ENCODE assay signal across 13 cellular contexts in the genomic region with DNA sequence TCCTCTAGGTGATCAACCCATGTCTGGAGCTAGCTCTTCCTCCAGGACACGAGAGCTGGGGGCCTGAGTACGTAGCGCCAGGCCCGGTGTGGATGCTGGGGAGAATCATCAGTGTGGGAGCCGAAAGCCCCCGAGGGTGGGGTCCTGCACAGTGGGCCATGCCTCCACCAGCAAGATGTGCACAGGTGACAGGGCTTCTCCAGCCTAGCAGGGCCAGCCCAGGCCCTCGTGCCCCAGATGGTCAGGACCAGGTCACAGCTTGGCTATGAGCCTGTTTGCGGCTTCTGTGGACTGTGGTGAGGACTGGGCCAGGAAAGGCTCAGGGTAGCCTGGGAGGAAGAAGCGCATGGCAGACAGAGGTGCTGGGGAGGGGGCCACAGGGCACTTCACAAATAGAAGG. TPM values are rescaled to one million over a fixed set of nuclear protein-coding genes. Genes with fewer than 3 reads are reported as not detected.
DNase-seq lines count a peak whose midpoint lies in the region; FAIRE-seq and TF ChIP-seq lines count a peak whose summit lies in the region.
"Had no signal": no experiment of that assay in that cellular context is flagged by ENCODE, and none has a peak within 500 bp of the region (broad histone marks: within the 10 kb centered on the region; RNA-seq: fewer than 3 reads in every experiment).

No MANE protein-coding gene starts in this region.

- H3K4me3 Mint-ChIP-seq in activated CD4-positive, alpha-beta memory T cell treated with anti-CD3 and anti-CD28 coated beads for 36 hours, result no peak overlapping the region
- no peak overlapping the region for H3K4me3 Mint-ChIP-seq in mesothelial cell of epicardium
- H3K4me3 Mint-ChIP-seq: brain, nephron had no signal

- peak overlapping the region; percentile 49 for H3K27ac Mint-ChIP-seq in activated CD4-positive, alpha-beta memory T cell treated with anti-CD3 and anti-CD28 coated beads for 36 hours
- H3K27ac Mint-ChIP-seq in mesothelial cell of epicardium, result no peak overlapping the region
- H3K27ac Mint-ChIP-seq: nephron had no signal

- peaks cover 32% of the 10 kb centered on the region for H3K36me3 Mint-ChIP-seq in activated CD4-positive, alpha-beta memory T cell treated with anti-CD3 and anti-CD28 coated beads for 36 hours
- peaks cover 16% of the 10 kb centered on the region for H3K36me3 Mint-ChIP-seq in mesothelial cell of epicardium

- BruUV-seq in endothelial cell of umbilical vein (replicated peaks; lab: Mats Ljungman, UMichigan), result TSS peak; percentile 73

- H2AFZ ChIP-seq in GM23248, result no peak overlapping the region
- no peak overlapping the region for H2AFZ ChIP-seq in endothelial cell of umbilical vein (ENCODE audit: low read depth, low read length)

- no peaks in the 10 kb centered on the region for H3K9me2 ChIP-seq in GM23248 (ENCODE audit: insufficient read depth)

- H4K20me1 ChIP-seq in GM23248 (ENCODE audit: insufficient read depth) (no peaks in the 10 kb centered on the region), endothelial cell of umbilical vein (replicated peaks; ENCODE audit: control insufficient read depth, extremely low read depth, insufficient read depth, low read length) (no peaks in the 10 kb centered on the region)

- 77 to 82% methylated on average over 9 of the region's 9 CpGs for WGBS in GM23248 (ENCODE audit: low coverage in 1 of 2, low lambda C conversion rate in 2 of 2, missing lambda C conversion rate in 2 of 2), 2 experiments
- WGBS in spleen, 5 donors, result 65 to 84% (median 73%) methylated on average over 9 of the region's 9 CpGs
- 75 to 100% methylated on average over 1 to 9 of the region's 9 CpGs for WGBS in transverse colon (ENCODE audit: low coverage in 1 of 2), 2 donors

- H3K4me1 ChIP-seq in GM23248 (ENCODE audit: insufficient read depth) (peaks cover 24% of the 10 kb centered on the region), endothelial cell of umbilical vein (ENCODE audit: control insufficient read depth, extremely low read depth, insufficient read depth, low read length) (peaks cover 33% of the 10 kb centered on the region), spleen (peaks cover 25 to 54% (median 37%) of the 10 kb centered on the region in 6 donors), transverse colon (peaks cover 8 to 21% (median 16%) of the 10 kb centered on the region in 4 donors)

- H3K4me2 ChIP-seq in GM23248 (ENCODE audit: unreplicated experiment) (no peak overlapping the region), endothelial cell of umbilical vein (ENCODE audit: insufficient read depth, low read length) (no peak overlapping the region)

- in situ Hi-C loops in GM23248 (cut with MboI) (no loop called here), transverse colon (cut with MboI; ENCODE audit: low pct_ligation_motif_present in 1 of 4, low pct_unique_long_range_greater_than_20kb in 1 of 4, low sequenced_read_pairs in 3 of 4) (no loop called here)

- TF ChIP-seq CTCF in endothelial cell of umbilical vein (IDR thresholded peaks at IDR 0.05; ENCODE audit: extremely low read depth in 1 of 2, insufficient read depth in 1 of 2, low read depth in 1 of 2, low read length in 2 of 2), result no peak
- TF ChIP-seq CTCF in spleen (IDR thresholded peaks at IDR 0.05 in 8 of 11, conservative IDR thresholded peaks at IDR 0.05 in 3 of 11), result no peak
- no peak for TF ChIP-seq CTCF in mesothelial cell of epicardium (IDR thresholded peaks at IDR 0.05; ENCODE audit: unreplicated experiment)
- no peak for TF ChIP-seq CTCF in transverse colon (IDR thresholded peaks at IDR 0.05)

- H3K36me3 ChIP-seq in GM23248 (ENCODE audit: low read depth), result peaks cover 10% of the 10 kb centered on the region; the same call in 1 of the 2 replicates
- H3K36me3 ChIP-seq in endothelial cell of umbilical vein (ENCODE audit: control insufficient read depth in 2 of 2, extremely low read depth in 1 of 2, insufficient read depth in 2 of 2, low read length in 2 of 2), result peaks cover 3 to 29% of the 10 kb centered on the region in 2 experiments
- H3K36me3 ChIP-seq in spleen, result peaks cover 0 to 94% (median 47%) of the 10 kb centered on the region in 6 donors
- peaks cover 0 to 9% (median 3%) of the 10 kb centered on the region in 4 donors for H3K36me3 ChIP-seq in transverse colon

- H3K27ac ChIP-seq in GM23248, result 0 out of 2 replicates have a peak overlapping the region, but pooled peaks have one; percentile 74
- peak overlapping the region; percentile 41 for H3K27ac ChIP-seq in endothelial cell of umbilical vein (ENCODE audit: insufficient read depth, low read depth, low read length)
- peak overlapping the region in 7 of 8 donors; percentile 66 to 86 (median 81) for H3K27ac ChIP-seq in spleen
- no peak overlapping the region for H3K27ac ChIP-seq in transverse colon

- dilution Hi-C loops in endothelial cell of umbilical vein (cut with MboI; ENCODE audit: extremely low pct_ligation_motif_present, low sequenced_read_pairs), result no loop called here

- H3K9me3 ChIP-seq in GM23248 (ENCODE audit: low read depth) (no peaks in the 10 kb centered on the region), endothelial cell of umbilical vein (replicated peaks; ENCODE audit: control insufficient read depth, insufficient read depth, low read length) (no peaks in the 10 kb centered on the region), spleen (no peaks in the 10 kb centered on the region), transverse colon (no peaks in the 10 kb centered on the region)

- DNase-seq in GM23248 (no peak), endothelial cell of umbilical vein (ENCODE audit: low read depth, low spot score) (no peak), spleen (no peak), mesothelial cell of epicardium (ENCODE audit: low spot score in 2 of 2, unreplicated experiment in 2 of 2) (no peak), transverse colon (no peak), inferior parietal cortex (ENCODE audit: extremely low spot score) (no peak)
- no peak for DNase-seq in activated CD4-positive, alpha-beta memory T cell treated with anti-CD3 and anti-CD28 coated beads for 36 hours
- DNase-seq: erythroblast; KG1; NCI-H2107; stimulated activated CD8-positive, alpha-beta memory T cell treated with anti-CD3 and anti-CD28 coated beads, Interleukin-4, amount 100 ng/mL, for 48 hours had no signal

- no peak for TF ChIP-seq POLR2A in endothelial cell of umbilical vein (IDR thresholded peaks at IDR 0.05; ENCODE audit: low read depth, low read length)
- TF ChIP-seq POLR2A in spleen (IDR thresholded peaks at IDR 0.05), result no peak
- no peak for TF ChIP-seq POLR2A in transverse colon (IDR thresholded peaks at IDR 0.05)

- no peaks in the 10 kb centered on the region for H3K9me3 Mint-ChIP-seq in activated CD4-positive, alpha-beta memory T cell treated with anti-CD3 and anti-CD28 coated beads for 36 hours
- H3K9me3 Mint-ChIP-seq in mesothelial cell of epicardium, result no peaks in the 10 kb centered on the region
- H3K9me3 Mint-ChIP-seq: nephron had no signal

- no peak overlapping the region for H3K4me3 ChIP-seq in GM23248
- H3K4me3 ChIP-seq in endothelial cell of umbilical vein (replicated peaks in 1 of 3; ENCODE audit: insufficient read depth in 1 of 3, low read depth in 1 of 3, low read length in 3 of 3), result no peak overlapping the region
- no peak overlapping the region for H3K4me3 ChIP-seq in spleen
- H3K4me3 ChIP-seq in transverse colon, result no peak overlapping the region

- H3K9me1 ChIP-seq in endothelial cell of umbilical vein (replicated peaks; ENCODE audit: control insufficient read depth, extremely low read depth, insufficient read depth, low read length), result no peaks in the 10 kb centered on the region

- FAIRE-seq in endothelial cell of umbilical vein (lab: Jason Lieb, UNC), result no peak

- H3K4me1 Mint-ChIP-seq in activated CD4-positive, alpha-beta memory T cell treated with anti-CD3 and anti-CD28 coated beads for 36 hours (ENCODE audit: low read depth), result peaks cover 23% of the 10 kb centered on the region
- no peaks in the 10 kb centered on the region for H3K4me1 Mint-ChIP-seq in mesothelial cell of epicardium

- intact Hi-C loops in activated CD4-positive, alpha-beta memory T cell treated with anti-CD3 and anti-CD28 coated beads for 36 hours (cut with micrococcal nuclease), result loop anchor here (2.0 kb wide), 1 partner anchor 21 kb away; no protein-coding TSS in a partner anchor
- intact Hi-C loops in endothelial cell of umbilical vein (cut with micrococcal nuclease) (no loop called here), spleen (cut with DNase I; ENCODE audit: low total_unique reads) (no loop called here), transverse colon (cut with DNase I; ENCODE audit: low total_unique reads) (no loop called here)

- POLR2A ChIA-PET in activated CD4-positive, alpha-beta memory T cell treated with anti-CD3 and anti-CD28 coated beads for 36 hours (lab: Charles Lee), result interaction anchor here (1.1 to 1.3 kb wide), 2 partner anchors 9 to 21 kb away, joined by 3 read pairs; no protein-coding TSS in a partner anchor
- POLR2A ChIA-PET in endothelial cell of umbilical vein (lab: Charles Lee), result interaction anchor here (1.9 kb wide), 1 partner anchor 8 kb away, joined by 5 read pairs; no protein-coding TSS in a partner anchor

- TF ChIP-seq EP300 in transverse colon (IDR thresholded peaks at IDR 0.05; ENCODE audit: low read depth), result no peak

- H3F3A ChIP-seq in GM23248 (ENCODE audit: insufficient read depth), result peaks cover 25% of the 10 kb centered on the region

- H3K9ac ChIP-seq in GM23248 (peak overlapping the region; percentile 44), endothelial cell of umbilical vein (replicated peaks; ENCODE audit: extremely low read depth, insufficient read depth, low read length) (no peak overlapping the region)

- CTCF ChIA-PET in activated CD4-positive, alpha-beta memory T cell treated with anti-CD3 and anti-CD28 coated beads for 36 hours (lab: Charles Lee), result interaction anchor here (5.2 to 5.6 kb wide), 2 partner anchors 10 to 19 kb away, joined by 37 to 47 read pairs; no protein-coding TSS in a partner anchor
- CTCF ChIA-PET in endothelial cell of umbilical vein (lab: Charles Lee), result interaction anchor here (1.2 to 17.6 kb wide), 4 partner anchors 11 to 32 kb away, joined by 3 to 790 read pairs (median 32); partner anchors contain the start of genes MPG, POLR3K, RHBDF1 and SNRNP25

- H3K27me3 ChIP-seq in GM23248 (replicated peaks; ENCODE audit: insufficient read depth), result no peaks in the 10 kb centered on the region
- no peaks in the 10 kb centered on the region for H3K27me3 ChIP-seq in endothelial cell of umbilical vein (ENCODE audit: control insufficient read depth in 2 of 2, insufficient read depth in 2 of 2, low read length in 2 of 2)
- no peaks in the 10 kb centered on the region for H3K27me3 ChIP-seq in spleen (replicated peaks in 1 of 7)
- H3K27me3 ChIP-seq in transverse colon, result no peaks in the 10 kb centered on the region

- H3K27me3 Mint-ChIP-seq in activated CD4-positive, alpha-beta memory T cell treated with anti-CD3 and anti-CD28 coated beads for 36 hours, result no peaks in the 10 kb centered on the region
- no peaks in the 10 kb centered on the region for H3K27me3 Mint-ChIP-seq in mesothelial cell of epicardium (ENCODE audit: low read depth)
- H3K27me3 Mint-ChIP-seq: brain had no signal

- H3K79me2 ChIP-seq in GM23248 (ENCODE audit: insufficient read depth) (peaks cover 20% of the 10 kb centered on the region), endothelial cell of umbilical vein (ENCODE audit: control insufficient read depth, insufficient read depth, low read length) (no peaks in the 10 kb centered on the region)

RNA-seq across cellular contexts. Expression of gene MPG, which starts 7.8 kb away (rescaled TPM):
- total RNA-seq in GM23248 (2014; rRNA removed; shearing (Covaris generic)), result 127 and 222 TPM in 2 replicates
- polyA plus RNA-seq in GM23248 (2016; fragmentation: Nextera tagmentation; extraction: Ambion mirVana) (132 and 134 TPM in 2 replicates), endothelial cell of umbilical vein (140 and 178 TPM in 2 replicates), spleen (100 to 1,000 TPM; 115 to 122 (median 121) TPM)
- total RNA-seq in activated CD4-positive, alpha-beta memory T cell treated with anti-CD3 and anti-CD28 coated beads for 36 hours, result 10 to 100 TPM; 53.1 to 58.7 TPM
- total RNA-seq in endothelial cell of umbilical vein (68.1 and 70.5 TPM in 2 replicates), spleen (10 to 100 TPM; 34.8 to 82.4 (median 50.0) TPM), mesothelial cell of epicardium (43.4 to 44.7 TPM (median 44.2 TPM) in 3 replicates), transverse colon (10 to 100 TPM; 22.3 to 63.2 (median 51.2) TPM)
- 54.6 and 92.5 TPM in 2 replicates for polyA plus RNA-seq in endothelial cell of umbilical vein (2011; cell fraction: cytosol; rRNA removed)
- 26.0 and 26.1 TPM in 2 replicates for polyA plus RNA-seq in endothelial cell of umbilical vein (2011; cell fraction: nucleus; rRNA removed)
- polyA plus RNA-seq in endothelial cell of umbilical vein (2012), result 48.5 and 63.0 TPM in 2 replicates
- 16.4 and 18.6 TPM in 2 replicates for polyA minus RNA-seq in endothelial cell of umbilical vein
- 38.9 TPM for polyA minus RNA-seq in endothelial cell of umbilical vein (2011; cell fraction: cytosol; rRNA and poly(A)+ RNA removed)
- 4.2 and 14.6 TPM in 2 replicates for polyA minus RNA-seq in endothelial cell of umbilical vein (2011; cell fraction: nucleus; rRNA and poly(A)+ RNA removed)

RNA-seq across cellular contexts. Expression of gene RHBDF1, which starts 13.4 kb away (rescaled TPM):
- 54.6 and 61.7 TPM in 2 replicates for total RNA-seq in GM23248 (2014; rRNA removed; shearing (Covaris generic))
- 62.2 and 62.6 TPM in 2 replicates for polyA plus RNA-seq in GM23248 (2016; fragmentation: Nextera tagmentation; extraction: Ambion mirVana)
- total RNA-seq in activated CD4-positive, alpha-beta memory T cell treated with anti-CD3 and anti-CD28 coated beads for 36 hours, result under 1 TPM in 1 of 2 experiments, not detected in 1; 0.43 TPM
- 55.1 and 57.0 TPM in 2 replicates for total RNA-seq in endothelial cell of umbilical vein
- polyA plus RNA-seq in endothelial cell of umbilical vein, result 113 and 137 TPM in 2 replicates
- polyA plus RNA-seq in endothelial cell of umbilical vein (2011; cell fraction: cytosol; rRNA removed), result 36.3 and 43.7 TPM in 2 replicates
- 340 and 426 TPM in 2 replicates for polyA plus RNA-seq in endothelial cell of umbilical vein (2011; cell fraction: nucleus; rRNA removed)
- polyA plus RNA-seq in endothelial cell of umbilical vein (2012), result 43.3 and 52.5 TPM in 2 replicates
- polyA minus RNA-seq in endothelial cell of umbilical vein, result 67.9 and 77.9 TPM in 2 replicates
- 5.2 TPM for polyA minus RNA-seq in endothelial cell of umbilical vein (2011; cell fraction: cytosol; rRNA and poly(A)+ RNA removed)
- polyA minus RNA-seq in endothelial cell of umbilical vein (2011; cell fraction: nucleus; rRNA and poly(A)+ RNA removed), result 70.9 and 84.9 TPM in 2 replicates
- total RNA-seq in spleen, result 10 to 100 TPM in 4 of 7 donors, 1 to 10 TPM in 3; 6.5 to 23.0 (median 14.9) TPM
- polyA plus RNA-seq in spleen, result 10 to 100 TPM in 1 of 3 donors, 1 to 10 TPM in 2; 7.0 to 11.4 (median 9.2) TPM
- total RNA-seq in mesothelial cell of epicardium, result 73.5 to 81.2 TPM (median 73.5 TPM) in 3 replicates
- 100 to 1,000 TPM in 1 of 4 donors, 10 to 100 TPM in 3; 11.9 to 179 (median 33.8) TPM for total RNA-seq in transverse colon

RNA-seq across cellular contexts. Expression of gene SNRNP25, which starts 32.2 kb away (rescaled TPM):
- total RNA-seq in GM23248 (2014; rRNA removed; shearing (Covaris generic)), result 12.1 and 17.6 TPM in 2 replicates
- polyA plus RNA-seq in GM23248 (2016; fragmentation: Nextera tagmentation; extraction: Ambion mirVana) (30.4 and 31.5 TPM in 2 replicates), endothelial cell of umbilical vein (42.1 and 49.6 TPM in 2 replicates), spleen (10 to 100 TPM; 39.8 to 48.1 (median 46.6) TPM)
- 10 to 100 TPM; 48.5 to 51.1 TPM for total RNA-seq in activated CD4-positive, alpha-beta memory T cell treated with anti-CD3 and anti-CD28 coated beads for 36 hours
- total RNA-seq in endothelial cell of umbilical vein (41.8 and 50.2 TPM in 2 replicates), spleen (10 to 100 TPM; 13.6 to 25.1 (median 17.2) TPM), mesothelial cell of epicardium (33.1 to 34.8 TPM (median 33.9 TPM) in 3 replicates), transverse colon (10 to 100 TPM in 3 of 4 donors, 1 to 10 TPM in 1; 5.6 to 27.9 (median 20.2) TPM)
- polyA plus RNA-seq in endothelial cell of umbilical vein (2011; cell fraction: cytosol; rRNA removed), result 76.4 and 84.8 TPM in 2 replicates
- polyA plus RNA-seq in endothelial cell of umbilical vein (2011; cell fraction: nucleus; rRNA removed), result 28.5 and 33.5 TPM in 2 replicates
- 54.9 and 59.2 TPM in 2 replicates for polyA plus RNA-seq in endothelial cell of umbilical vein (2012)
- polyA minus RNA-seq in endothelial cell of umbilical vein, result 18.4 and 18.6 TPM in 2 replicates
- 18.6 TPM for polyA minus RNA-seq in endothelial cell of umbilical vein (2011; cell fraction: cytosol; rRNA and poly(A)+ RNA removed)
- 3.8 and 4.0 TPM in 2 replicates for polyA minus RNA-seq in endothelial cell of umbilical vein (2011; cell fraction: nucleus; rRNA and poly(A)+ RNA removed)

RNA-seq across cellular contexts. Expression of gene POLR3K, which starts 32.5 kb away (rescaled TPM):
- 2.2 and 5.2 TPM in 2 replicates for total RNA-seq in GM23248 (2014; rRNA removed; shearing (Covaris generic))
- 16.0 and 17.2 TPM in 2 replicates for polyA plus RNA-seq in GM23248 (2016; fragmentation: Nextera tagmentation; extraction: Ambion mirVana)
- total RNA-seq in activated CD4-positive, alpha-beta memory T cell treated with anti-CD3 and anti-CD28 coated beads for 36 hours, result 10 to 100 TPM; 39.9 to 45.3 TPM
- 18.4 and 20.6 TPM in 2 replicates for total RNA-seq in endothelial cell of umbilical vein
- polyA plus RNA-seq in endothelial cell of umbilical vein, result 28.0 and 33.2 TPM in 2 replicates
- polyA plus RNA-seq in endothelial cell of umbilical vein (2011; cell fraction: cytosol; rRNA removed), result 32.9 and 42.4 TPM in 2 replicates
- 11.6 and 12.5 TPM in 2 replicates for polyA plus RNA-seq in endothelial cell of umbilical vein (2011; cell fraction: nucleus; rRNA removed)
- 25.5 and 35.5 TPM in 2 replicates for polyA plus RNA-seq in endothelial cell of umbilical vein (2012)
- polyA minus RNA-seq in endothelial cell of umbilical vein, result 17.6 and 17.7 TPM in 2 replicates
- 34.3 TPM for polyA minus RNA-seq in endothelial cell of umbilical vein (2011; cell fraction: cytosol; rRNA and poly(A)+ RNA removed)
- 2.9 and 3.4 TPM in 2 replicates for polyA minus RNA-seq in endothelial cell of umbilical vein (2011; cell fraction: nucleus; rRNA and poly(A)+ RNA removed)
- total RNA-seq in spleen, result 10 to 100 TPM in 4 of 7 donors, 1 to 10 TPM in 3; 5.2 to 17.9 (median 13.2) TPM
- polyA plus RNA-seq in spleen, result 10 to 100 TPM; 13.1 to 24.1 (median 21.2) TPM
- 8.7 to 9.2 TPM (median 9.1 TPM) in 3 replicates for total RNA-seq in mesothelial cell of epicardium
- 10 to 100 TPM in 1 of 4 donors, 1 to 10 TPM in 2, not detected in 1; 4.6 to 12.7 (median 5.2) TPM for total RNA-seq in transverse colon

RNA-seq across cellular contexts. Expression of gene NPRL3, which starts 52.6 kb away (rescaled TPM):
- 6.4 and 10.6 TPM in 2 replicates for total RNA-seq in GM23248 (2014; rRNA removed; shearing (Covaris generic))
- polyA plus RNA-seq in GM23248 (2016; fragmentation: Nextera tagmentation; extraction: Ambion mirVana) (11.6 and 13.6 TPM in 2 replicates), endothelial cell of umbilical vein (19.3 and 22.4 TPM in 2 replicates), spleen (10 to 100 TPM in 2 of 3 donors, 1 to 10 TPM in 1; 8.7 to 22.4 (median 12.5) TPM)
- 10 to 100 TPM; 36.6 to 42.9 TPM for total RNA-seq in activated CD4-positive, alpha-beta memory T cell treated with anti-CD3 and anti-CD28 coated beads for 36 hours
- total RNA-seq in endothelial cell of umbilical vein (36.3 and 40.4 TPM in 2 replicates), spleen (10 to 100 TPM; 22.7 to 38.7 (median 31.7) TPM), mesothelial cell of epicardium (43.5 to 45.8 TPM (median 44.5 TPM) in 3 replicates), transverse colon (10 to 100 TPM; 12.8 to 99.5 (median 22.6) TPM)
- polyA plus RNA-seq in endothelial cell of umbilical vein (2011; cell fraction: cytosol; rRNA removed), result 23.5 and 25.6 TPM in 2 replicates
- 41.0 and 49.7 TPM in 2 replicates for polyA plus RNA-seq in endothelial cell of umbilical vein (2011; cell fraction: nucleus; rRNA removed)
- 38.5 and 53.1 TPM in 2 replicates for polyA plus RNA-seq in endothelial cell of umbilical vein (2012)
- polyA minus RNA-seq in endothelial cell of umbilical vein, result 19.3 and 21.5 TPM in 2 replicates
- 16.2 TPM for polyA minus RNA-seq in endothelial cell of umbilical vein (2011; cell fraction: cytosol; rRNA and poly(A)+ RNA removed)
- polyA minus RNA-seq in endothelial cell of umbilical vein (2011; cell fraction: nucleus; rRNA and poly(A)+ RNA removed), result 24.2 and 28.7 TPM in 2 replicates

Comparison
In these comparisons a context has a peak if more than half of its experiments do, and no peak if none do; other contexts are left out.
1. H3K27ac ChIP-seq: peak in GM23248 (single experiment), endothelial cell of umbilical vein (single experiment) and spleen (7 of 8); none in transverse colon (0 of 4).
2. RNA of gene RHBDF1, which starts 13.4 kb away (total RNA-seq): 73.5 to 81.2 TPM in mesothelial cell of epicardium, 54.6 to 61.7 TPM in GM23248, 55.1 to 57.0 TPM in endothelial cell of umbilical vein, 11.9 to 179 TPM in transverse colon and 6.5 to 23.0 TPM in spleen; 0.43 TPM in activated CD4-positive, alpha-beta memory T cell treated with anti-CD3 and anti-CD28 coated beads for 36 hours; every median in the first group is over 4 times any median in the second.